ENCODE assay signal across 17 cellular contexts in the genomic region with DNA sequence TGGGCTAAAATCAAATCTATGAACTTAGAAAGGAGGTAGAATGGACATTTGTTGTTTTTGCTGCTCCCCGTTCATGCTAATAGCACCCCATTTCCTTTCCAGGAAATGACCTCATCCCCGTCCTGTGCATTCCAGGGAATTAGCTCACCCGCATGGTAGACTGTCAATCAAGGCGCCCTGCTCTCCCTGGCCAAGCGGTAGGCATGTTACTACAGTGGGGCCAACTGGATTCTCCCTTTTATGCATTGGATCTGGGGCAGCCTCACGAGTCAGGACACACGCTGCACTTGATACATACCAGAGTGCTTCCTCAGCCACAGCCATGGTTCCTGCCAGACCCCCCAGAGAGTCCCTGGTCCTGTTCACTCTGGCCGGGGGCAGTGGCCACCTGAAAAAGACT.
A peak's percentile ranks its signal among the peaks of the same experiment; 100 is the strongest.
DNase-seq lines count a peak whose midpoint lies in the region; ATAC-seq and TF ChIP-seq lines count a peak whose summit lies in the region.
"Had no signal": no experiment of that assay in that cellular context is flagged by ENCODE, and none has a peak within 500 bp of the region (broad histone marks: within the 10 kb centered on the region; RNA-seq: fewer than 3 reads in every experiment).

No MANE protein-coding gene starts in this region.

- ATAC-seq in foreskin keratinocyte = peak; percentile 56
- no peak for ATAC-seq in left colon
- ATAC-seq in GM19324 (IDR thresholded peaks at IDR 0.05; ENCODE audit: low FRiP score, unreplicated experiment) = no peak
- ATAC-seq: HCT116 had no signal

- H3K27ac Mint-ChIP-seq in activated naive CD8-positive, alpha-beta T cell = no peak overlapping the region
- H3K27ac Mint-ChIP-seq in activated naive CD8-positive, alpha-beta T cell treated with anti-CD3 and anti-CD28 coated beads for 36 hours = no peak overlapping the region
- H3K27ac Mint-ChIP-seq: CD4-positive, alpha-beta T cell had no signal

- H3K9ac ChIP-seq in skeletal muscle tissue (ENCODE audit: low read depth in 1 of 3, low read length in 3 of 3) = no peak overlapping the region
- H3K9ac ChIP-seq: parathyroid adenoma had no signal

- H3K9me3 Mint-ChIP-seq in activated naive CD8-positive, alpha-beta T cell (ENCODE audit: low read depth) = no peaks in the 10 kb centered on the region
- peaks cover 5% of the 10 kb centered on the region for H3K9me3 Mint-ChIP-seq in activated naive CD8-positive, alpha-beta T cell treated with anti-CD3 and anti-CD28 coated beads for 36 hours
- H3K9me3 Mint-ChIP-seq: activated T-cell treated with anti-CD3 and anti-CD28 coated beads, Interleukin-2, amount 50 U/mL, for 4 hours; CD4-positive, alpha-beta T cell had no signal

- peaks cover 4% of the 10 kb centered on the region for H3K36me3 Mint-ChIP-seq in activated naive CD8-positive, alpha-beta T cell
- peaks cover 7% of the 10 kb centered on the region for H3K36me3 Mint-ChIP-seq in activated naive CD8-positive, alpha-beta T cell treated with anti-CD3 and anti-CD28 coated beads for 36 hours

- peaks cover 0 to 2% (median 0%) of the 10 kb centered on the region in 3 donors for H3K9me3 ChIP-seq in skeletal muscle tissue (ENCODE audit: control insufficient read depth in 3 of 3, low read length in 3 of 3)

- no peak overlapping the region for H3K4me3 ChIP-seq in skeletal muscle tissue (ENCODE audit: low read length in 3 of 3)

- H3K27ac ChIP-seq in foreskin keratinocyte = no peak overlapping the region
- peak overlapping the region; percentile 37 for H3K27ac ChIP-seq in skeletal muscle tissue (ENCODE audit: low read depth, low read length)

- H3K27me3 ChIP-seq in foreskin keratinocyte (peaks cover 4% of the 10 kb centered on the region), skeletal muscle tissue (ENCODE audit: control insufficient read depth in 3 of 3, insufficient read depth in 3 of 3, low read length in 3 of 3) (peaks cover 0 to 8% (median 4%) of the 10 kb centered on the region in 3 donors)

- intact Hi-C loops in left colon (cut with DNase I, micrococcal nuclease) = no loop called here

- no peaks in the 10 kb centered on the region for H3K36me3 ChIP-seq in skeletal muscle tissue (ENCODE audit: control insufficient read depth in 3 of 3, insufficient read depth in 3 of 3, low read length in 3 of 3)

- H3K4me1 Mint-ChIP-seq in activated naive CD8-positive, alpha-beta T cell (ENCODE audit: low read depth) = peaks cover 14% of the 10 kb centered on the region
- peaks cover 10% of the 10 kb centered on the region for H3K4me1 Mint-ChIP-seq in activated naive CD8-positive, alpha-beta T cell treated with anti-CD3 and anti-CD28 coated beads for 36 hours

- H3K27me3 Mint-ChIP-seq in activated naive CD8-positive, alpha-beta T cell = peaks cover 3% of the 10 kb centered on the region
- H3K27me3 Mint-ChIP-seq in activated naive CD8-positive, alpha-beta T cell treated with anti-CD3 and anti-CD28 coated beads for 36 hours = peaks cover 14% of the 10 kb centered on the region

- no peaks in the 10 kb centered on the region for H3K4me1 ChIP-seq in foreskin keratinocyte
- peaks cover 0 to 5% (median 4%) of the 10 kb centered on the region in 3 donors for H3K4me1 ChIP-seq in skeletal muscle tissue (ENCODE audit: control insufficient read depth in 3 of 3, insufficient read depth in 3 of 3, low read length in 3 of 3)
- H3K4me1 ChIP-seq: parathyroid adenoma had no signal

- TF ChIP-seq CTCF in foreskin keratinocyte (conservative IDR thresholded peaks at IDR 0.05) = no peak

- DNase-seq in activated naive CD8-positive, alpha-beta T cell treated with anti-CD3 and anti-CD28 coated beads for 36 hours = no peak
- peak; percentile 5 for DNase-seq in RPMI7951 (ENCODE audit: low read depth)
- peak; percentile 11 to 33 for DNase-seq in foreskin keratinocyte
- no peak for DNase-seq in left colon
- DNase-seq in foreskin melanocyte = no peak
- DNase-seq: ACHN; activated T-cell treated with anti-CD3 and anti-CD28 coated beads, Interleukin-2, amount 50 U/mL, for 4 hours; CD4-positive, alpha-beta T cell; KBM-7; NCI-H1417; NCI-H446; stimulated activated naive CD8-positive, alpha-beta T cell treated with anti-CD3 and anti-CD28 coated beads, Interleukin-15, Interleukin-2, amounts not matched to agents 100 U/mL and 50 U/mL, for 24 hours had no signal

- peak overlapping the region; percentile 7 for H3K4me3 Mint-ChIP-seq in activated naive CD8-positive, alpha-beta T cell
- H3K4me3 Mint-ChIP-seq in activated naive CD8-positive, alpha-beta T cell treated with anti-CD3 and anti-CD28 coated beads for 36 hours = no peak overlapping the region
- H3K4me3 Mint-ChIP-seq: activated T-cell treated with anti-CD3 and anti-CD28 coated beads, Interleukin-2, amount 50 U/mL, for 4 hours; CD4-positive, alpha-beta T cell had no signal

Comparison
In these comparisons a context has a peak if more than half of its experiments do, and no peak if none do; other contexts are left out.
1. DNase-seq: peak in RPMI7951 (single experiment) and foreskin keratinocyte (2 of 2); none in activated naive CD8-positive, alpha-beta T cell treated with anti-CD3 and anti-CD28 coated beads for 36 hours (single experiment), left colon (0 of 2) and foreskin melanocyte (single experiment).